ENCODE assay signal across 13 cellular contexts in the genomic region with DNA sequence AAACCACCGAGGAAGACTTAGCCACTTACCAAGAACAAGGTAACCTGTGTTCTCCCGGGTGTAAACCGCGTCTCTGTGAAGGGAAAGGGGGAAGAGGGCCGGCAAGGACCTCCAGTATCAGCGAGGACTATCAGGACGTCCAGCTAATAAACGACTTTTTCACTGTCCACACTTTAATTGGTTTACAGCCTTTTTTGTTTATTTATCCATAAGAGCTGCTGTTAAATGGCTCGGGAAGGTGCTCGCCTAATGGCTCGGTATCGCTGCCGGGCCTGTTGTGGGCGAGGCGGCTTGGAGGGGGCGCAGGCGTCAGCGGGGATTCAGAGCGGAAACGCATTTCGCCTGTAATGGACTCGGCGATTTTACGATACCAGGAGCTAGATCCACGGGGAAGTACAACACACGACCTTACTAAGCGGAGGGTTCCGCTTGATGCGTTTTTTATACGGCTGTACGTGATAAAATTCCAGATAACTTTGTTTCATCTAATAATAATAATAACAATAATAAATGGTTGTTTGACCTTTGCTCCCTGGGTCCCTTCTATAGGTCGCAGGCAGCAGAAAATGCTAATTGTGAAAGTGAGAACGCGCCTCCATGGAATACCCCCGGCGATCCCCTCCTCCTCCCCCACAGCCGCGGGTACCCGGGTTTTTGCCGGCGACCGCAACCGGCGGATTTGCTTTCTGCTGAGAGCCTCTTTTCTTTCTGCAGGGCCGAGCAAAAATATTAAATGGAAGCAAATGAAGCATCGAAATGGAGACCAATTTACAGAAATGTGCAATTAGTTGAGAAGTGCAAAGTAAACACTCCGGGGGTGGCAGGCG. TPM values are rescaled to one million over a fixed set of nuclear protein-coding genes. Genes with fewer than 3 reads are reported as not detected.
DNase-seq lines count a peak whose midpoint lies in the region; ATAC-seq and TF ChIP-seq lines count a peak whose summit lies in the region.
"Had no signal": no experiment of that assay in that cellular context is flagged by ENCODE, and none has a peak within 500 bp of the region (broad histone marks: within the 10 kb centered on the region; RNA-seq: fewer than 3 reads in every experiment).

No MANE protein-coding gene starts in this region.

- no peaks in the 10 kb centered on the region for H3K36me3 ChIP-seq in aorta (ENCODE audit: control insufficient read depth in 1 of 2, insufficient read depth in 2 of 2, low read length in 1 of 2)
- H3K36me3 ChIP-seq: gastroesophageal sphincter had no signal

- intact Hi-C loops in aorta (cut with DNase I) = no loop called here

- no peak for ATAC-seq in activated T-cell treated with anti-CD3 and anti-CD28 coated beads, Interleukin-2, amount 50 U/mL, for 4 hours
- ATAC-seq in stimulated activated effector memory CD8-positive, alpha-beta T cell treated with anti-CD3 and anti-CD28 coated beads, Interleukin-12 subunit alpha, Interleukin-12 subunit beta, amount 100 ng/mL, for 72 hours = no peak
- ATAC-seq in aorta (ENCODE audit: low FRiP score) (no peak), HG03439 (IDR thresholded peaks at IDR 0.05; ENCODE audit: unreplicated experiment) (no peak)
- ATAC-seq: gastroesophageal sphincter had no signal

- WGBS in aorta, 2 donors = 10 to 11% methylated on average over 48 of the region's 48 CpGs

- H3K27me3 Mint-ChIP-seq in activated T-cell treated with anti-CD3 and anti-CD28 coated beads, Interleukin-2, amount 50 U/mL, for 4 hours (ENCODE audit: low read depth) = peaks cover 81% of the 10 kb centered on the region
- H3K27me3 Mint-ChIP-seq in glutamatergic neuron (ENCODE audit: unreplicated experiment) = peaks cover 38% of the 10 kb centered on the region

- H3K4me1 ChIP-seq in aorta (ENCODE audit: control insufficient read depth in 1 of 2, insufficient read depth in 2 of 2, low read length in 2 of 2) = no peaks in the 10 kb centered on the region

- no peaks in the 10 kb centered on the region for H3K36me3 Mint-ChIP-seq in activated T-cell treated with anti-CD3 and anti-CD28 coated beads, Interleukin-2, amount 50 U/mL, for 4 hours (ENCODE audit: insufficient read depth)
- no peaks in the 10 kb centered on the region for H3K36me3 Mint-ChIP-seq in glutamatergic neuron (ENCODE audit: unreplicated experiment)
- peaks cover 9% of the 10 kb centered on the region for H3K36me3 Mint-ChIP-seq in stimulated activated effector memory CD8-positive, alpha-beta T cell treated with anti-CD3 and anti-CD28 coated beads, Interleukin-12 subunit alpha, Interleukin-12 subunit beta, amount 100 ng/mL, for 72 hours

- peaks cover 0 to 2% of the 10 kb centered on the region in 2 donors for H3K27me3 ChIP-seq in aorta (ENCODE audit: control insufficient read depth in 1 of 2, insufficient read depth in 2 of 2, low read length in 1 of 2)

- no peak for TF ChIP-seq CTCF in glutamatergic neuron (IDR thresholded peaks at IDR 0.05; ENCODE audit: partially characterized antibody, unreplicated experiment)

- peaks cover 27% of the 10 kb centered on the region for H3K4me1 Mint-ChIP-seq in activated T-cell treated with anti-CD3 and anti-CD28 coated beads, Interleukin-2, amount 50 U/mL, for 4 hours (ENCODE audit: low read depth)
- peaks cover 2% of the 10 kb centered on the region for H3K4me1 Mint-ChIP-seq in glutamatergic neuron (ENCODE audit: low read depth, unreplicated experiment)
- H3K4me1 Mint-ChIP-seq in stimulated activated effector memory CD8-positive, alpha-beta T cell treated with anti-CD3 and anti-CD28 coated beads, Interleukin-12 subunit alpha, Interleukin-12 subunit beta, amount 100 ng/mL, for 72 hours = peaks cover 28% of the 10 kb centered on the region

- no peaks in the 10 kb centered on the region for H3K9me3 Mint-ChIP-seq in activated T-cell treated with anti-CD3 and anti-CD28 coated beads, Interleukin-2, amount 50 U/mL, for 4 hours
- H3K9me3 Mint-ChIP-seq in glutamatergic neuron (ENCODE audit: unreplicated experiment) = peaks cover 10% of the 10 kb centered on the region
- no peaks in the 10 kb centered on the region for H3K9me3 Mint-ChIP-seq in stimulated activated effector memory CD8-positive, alpha-beta T cell treated with anti-CD3 and anti-CD28 coated beads, Interleukin-12 subunit alpha, Interleukin-12 subunit beta, amount 100 ng/mL, for 72 hours

- H3K9me3 ChIP-seq in aorta (ENCODE audit: control insufficient read depth, low read length) = no peaks in the 10 kb centered on the region
- H3K9me3 ChIP-seq: gastroesophageal sphincter had no signal

- peak overlapping the region; percentile 59 for H3K4me3 Mint-ChIP-seq in activated T-cell treated with anti-CD3 and anti-CD28 coated beads, Interleukin-2, amount 50 U/mL, for 4 hours
- peak overlapping the region; percentile 89 for H3K4me3 Mint-ChIP-seq in glutamatergic neuron (ENCODE audit: unreplicated experiment)
- H3K4me3 Mint-ChIP-seq in stimulated activated effector memory CD8-positive, alpha-beta T cell treated with anti-CD3 and anti-CD28 coated beads, Interleukin-12 subunit alpha, Interleukin-12 subunit beta, amount 100 ng/mL, for 72 hours = peak overlapping the region; percentile 58

- H3K27ac ChIP-seq in aorta (ENCODE audit: low read depth in 1 of 2, low read length in 2 of 2) = no peak overlapping the region
- H3K27ac ChIP-seq: gastroesophageal sphincter, skin epidermis had no signal

- no peak overlapping the region for H3K27ac Mint-ChIP-seq in glutamatergic neuron (ENCODE audit: unreplicated experiment)
- H3K27ac Mint-ChIP-seq in stimulated activated effector memory CD8-positive, alpha-beta T cell treated with anti-CD3 and anti-CD28 coated beads, Interleukin-12 subunit alpha, Interleukin-12 subunit beta, amount 100 ng/mL, for 72 hours = no peak overlapping the region

- no peak overlapping the region for H3K4me3 ChIP-seq in aorta (ENCODE audit: low read length in 2 of 2)
- H3K4me3 ChIP-seq: skin epidermis had no signal

- DNase-seq in activated T-cell treated with anti-CD3 and anti-CD28 coated beads, Interleukin-2, amount 50 U/mL, for 4 hours = no peak
- DNase-seq in activated T-cell treated with anti-CD3 and anti-CD28 coated beads, Interleukin-2, amount 50 U/mL, for 1 hour = no peak
- DNase-seq in NCI-H748 treated with DMSO at 0.1 percent for 48 hours (lab: John Stamatoyannopoulos, UW) (peak; percentile 77), glutamatergic neuron (peak; percentile 59), aorta (no peak), activated gamma-delta T cell treated with Interleukin-2 at 50 U/mL for 16 hours (no peak)
- DNase-seq in stimulated activated effector memory CD8-positive, alpha-beta T cell treated with anti-CD3 and anti-CD28 coated beads, Interleukin-12 subunit alpha, Interleukin-12 subunit beta, amount 100 ng/mL, for 72 hours (ENCODE audit: low spot score in 2 of 2) = no peak
- DNase-seq: NCI-H1436, T-helper 9 cell had no signal

RNA-seq across cellular contexts. Expression of gene PDX1, which starts 2.5 kb away (rescaled TPM):
- not detected for total RNA-seq in activated T-cell treated with anti-CD3 and anti-CD28 coated beads, Interleukin-2, amount 50 U/mL, for 4 hours
- total RNA-seq in glutamatergic neuron (ENCODE audit: unreplicated experiment) = not detected
- total RNA-seq in aorta = not detected
- 1 to 10 TPM in 1 of 2 donors, not detected in 1; 5.3 TPM for polyA plus RNA-seq in aorta
- total RNA-seq: gastroesophageal sphincter, mesenteric fat pad had no signal

RNA-seq across cellular contexts. Expression of gene CDX2, which starts 51.8 kb away (rescaled TPM):
- under 1 TPM in 2 of 3 donors, not detected in 1; 0.11 to 0.43 TPM for total RNA-seq in activated T-cell treated with anti-CD3 and anti-CD28 coated beads, Interleukin-2, amount 50 U/mL, for 4 hours
- total RNA-seq in glutamatergic neuron (ENCODE audit: unreplicated experiment) = 1.1 TPM
- total RNA-seq in aorta = not detected
- polyA plus RNA-seq in aorta = 10 to 100 TPM in 1 of 2 donors, not detected in 1; 27.7 TPM
- total RNA-seq: gastroesophageal sphincter had no signal

Comparison
In these comparisons a context has a peak if more than half of its experiments do, and no peak if none do; other contexts are left out.
1. DNase-seq: peak in NCI-H748 treated with DMSO at 0.1 percent for 48 hours (single experiment) and glutamatergic neuron (single experiment); none in activated T-cell treated with anti-CD3 and anti-CD28 coated beads, Interleukin-2, amount 50 U/mL, for 4 hours (single experiment), activated T-cell treated with anti-CD3 and anti-CD28 coated beads, Interleukin-2, amount 50 U/mL, for 1 hour (single experiment), stimulated activated effector memory CD8-positive, alpha-beta T cell treated with anti-CD3 and anti-CD28 coated beads, Interleukin-12 subunit alpha, Interleukin-12 subunit beta, amount 100 ng/mL, for 72 hours (0 of 2), aorta (0 of 2) and activated gamma-delta T cell treated with Interleukin-2 at 50 U/mL for 16 hours (single experiment).
2. Peak in every context shown above with its lines, with median percentiles within 50 percentile points of each other: H3K4me3 Mint-ChIP-seq.